Comparison of ENCODE assay signal across 10 cellular contexts in the genomic region with DNA sequence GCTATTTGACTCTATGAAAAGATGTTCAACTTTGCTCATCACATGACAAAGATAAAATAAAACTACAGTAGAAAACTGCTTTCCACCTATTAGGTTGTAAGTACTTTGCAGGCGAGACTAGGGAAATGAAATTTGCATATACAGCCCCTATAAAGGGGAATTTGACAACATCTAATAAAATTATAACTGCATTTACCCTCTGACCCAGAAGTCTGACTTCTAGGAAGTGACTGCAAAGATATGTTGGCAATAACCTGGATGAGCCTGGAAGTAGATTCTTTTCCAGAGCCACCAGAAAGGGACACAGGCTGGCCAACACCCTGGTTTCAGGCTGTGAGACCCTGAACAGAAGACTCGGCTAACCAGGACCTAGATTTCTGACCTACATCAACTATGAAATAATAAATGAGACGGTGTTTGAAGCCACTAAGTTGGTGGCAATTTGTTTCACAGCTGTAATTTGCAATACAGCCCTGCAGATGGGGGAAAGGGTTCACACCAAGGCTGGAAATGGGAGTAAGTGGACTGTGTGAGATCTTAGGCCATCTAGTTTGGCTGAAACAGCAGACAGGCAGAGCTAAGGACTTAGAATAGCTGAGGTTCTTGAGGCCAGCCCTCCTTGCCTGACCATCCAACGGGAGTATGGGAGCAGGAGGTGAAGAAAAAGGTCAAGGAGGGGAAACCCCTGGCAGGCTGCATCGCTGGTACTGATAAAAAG.
DNase-seq lines count a peak whose midpoint lies in the region; ATAC-seq, FAIRE-seq and TF ChIP-seq lines count a peak whose summit lies in the region.
"Had no signal": no experiment of that assay in that cellular context is flagged by ENCODE, and none has a peak within 500 bp of the region (broad histone marks: within the 10 kb centered on the region; RNA-seq: fewer than 3 reads in every experiment).

No MANE protein-coding gene starts in this region.

- no peaks in the 10 kb centered on the region for H4K20me1 ChIP-seq in K562 (replicated peaks; ENCODE audit: control insufficient read depth, insufficient read depth, low read length)

- H3K79me2 ChIP-seq in K562 (ENCODE audit: control insufficient read depth, insufficient read depth, low read length) = no peaks in the 10 kb centered on the region

- TF ChIP-seq RAD21 in K562 (CRISPR knock-in tag; conservative IDR thresholded peaks at IDR 0.05 in 1 of 2, IDR thresholded peaks at IDR 0.05 in 1 of 2) (peak; percentile 26 to 49; a peak in 2 of 4 replicates), liver (IDR thresholded peaks at IDR 0.05) (peak; percentile 74 to 79)

- in situ Hi-C loops in K562 (cut with MboI) = no loop called here

- H3K27ac ChIP-seq in AG04450 (ENCODE audit: low read depth, low read length) = no peak overlapping the region
- H3K27ac ChIP-seq in HEK293 (ENCODE audit: extremely low read depth, low read depth, low read length) = no peak overlapping the region
- no peak overlapping the region for H3K27ac ChIP-seq in K562 (ENCODE audit: extremely low read depth, low read depth, low read length)
- no peak overlapping the region for H3K27ac ChIP-seq in liver (ENCODE audit: low read depth in 1 of 2, low read length in 2 of 2)
- H3K27ac ChIP-seq: BLaER1 treated with 17β-estradiol and CSF1 and Interleukin-3, amounts not matched to agents 10 nM and 100 nM; SJSA1 had no signal

- H3K4me1 Mint-ChIP-seq in HFFc6 (ENCODE audit: low read depth) = peaks cover 14% of the 10 kb centered on the region

- peaks cover 3% of the 10 kb centered on the region for H3K9me1 ChIP-seq in K562 (ENCODE audit: control insufficient read depth, insufficient read depth, low read length)

- no peak for TF ChIP-seq EP300 in K562 (IDR thresholded peaks at IDR 0.05; ENCODE audit: low read length)

- no peak overlapping the region for H3K4me3 Mint-ChIP-seq in HFFc6

- peak; percentile 75 for ATAC-seq in K562
- no peak for ATAC-seq in HG03469 (IDR thresholded peaks at IDR 0.05; ENCODE audit: unreplicated experiment)
- ATAC-seq in HG03159 (IDR thresholded peaks at IDR 0.05; ENCODE audit: unreplicated experiment) = no peak

- 0 out of 2 replicates have a peak, but pooled peaks cover 7% of the 10 kb centered on the region for H3K36me3 Mint-ChIP-seq in HFFc6 (ENCODE audit: low read depth)

- CTCF ChIA-PET in AG04450 (lab: Charles Lee) = no interaction called here
- CTCF ChIA-PET in HEK293 (lab: Yijun Ruan, JAX) = no interaction called here
- CTCF ChIA-PET in K562 (lab: Yijun Ruan, JAX; ENCODE audit: low intra/inter-chr PET ratio) = interaction anchor here (0.6 to 1.7 kb wide), 4 partner anchors 107 to 884 kb away, joined by 3 to 5 read pairs (median 3); a partner anchor contains a TSS

- H3K27ac Mint-ChIP-seq in HFFc6 = no peak overlapping the region

- H3K9me3 ChIP-seq in AG04450 (ENCODE audit: control insufficient read depth, insufficient read depth, low read length) (no peaks in the 10 kb centered on the region), HEK293 (ENCODE audit: control insufficient read depth, insufficient read depth, low read depth, low read length) (no peaks in the 10 kb centered on the region), K562 (replicated peaks; ENCODE audit: control insufficient read depth, insufficient read depth, low read depth, low read length) (no peaks in the 10 kb centered on the region), liver (ENCODE audit: control insufficient read depth in 4 of 4, low read length in 3 of 4) (no peaks in the 10 kb centered on the region)
- H3K9me3 ChIP-seq: BLaER1 treated with 17β-estradiol and CSF1 and Interleukin-3, amounts not matched to agents 10 nM and 100 nM; SJSA1 had no signal

- no peaks in the 10 kb centered on the region for H3K9me3 Mint-ChIP-seq in HFFc6

- no peak overlapping the region for H2AFZ ChIP-seq in K562 (ENCODE audit: low read depth, low read length)

- DNase-seq in AG04450 (ENCODE audit: low read depth, low spot score) (no peak), K562 (ENCODE audit: extremely low read depth in 1 of 4, low spot score in 3 of 4) (peak in 1 of 4 experiments; percentile 28), HFFc6 (no peak), NOMO-1 treated with dmso at 0.1 percent for 144 hours (lab: John Stamatoyannopoulos, UW; ENCODE audit: unreplicated experiment) (no peak)

- no peaks in the 10 kb centered on the region; a peak in 1 of 3 replicates for H3K36me3 ChIP-seq in HEK293 (ENCODE audit: control insufficient read depth in 2 of 2, insufficient read depth in 1 of 2, low read length in 2 of 2)
- no peaks in the 10 kb centered on the region for H3K36me3 ChIP-seq in K562 (ENCODE audit: control insufficient read depth, insufficient read depth, low read length)
- no peaks in the 10 kb centered on the region for H3K36me3 ChIP-seq in liver (ENCODE audit: control insufficient read depth in 4 of 4, insufficient read depth in 3 of 4, low read depth in 1 of 4, low read length in 3 of 4)
- H3K36me3 ChIP-seq: SJSA1 had no signal

- no peak for FAIRE-seq in K562 (lab: Jason Lieb, UNC)

- POLR2A ChIA-PET in AG04450 (lab: Yijun Ruan, JAX) = no interaction called here
- POLR2A ChIA-PET in HEK293 (lab: Yijun Ruan, JAX) = no interaction called here
- POLR2A ChIA-PET in K562 (lab: Yijun Ruan, JAX) = no interaction called here

- 22% methylated on average over 5 of the region's 5 CpGs for WGBS in K562 (ENCODE audit: insufficient coverage, low coverage, missing lambda C conversion rate)
- 71% methylated on average over 5 of the region's 5 CpGs for WGBS in liver

- H3K9ac ChIP-seq in K562 (ENCODE audit: insufficient read depth in 1 of 2, low read depth in 2 of 2, low read length in 2 of 2) (no peak overlapping the region), liver (ENCODE audit: low read depth in 1 of 2, low read length in 2 of 2) (no peak overlapping the region)
- H3K9ac ChIP-seq: BLaER1 treated with 17β-estradiol and CSF1 and Interleukin-3, amounts not matched to agents 10 nM and 100 nM had no signal

- no peaks in the 10 kb centered on the region for H3K27me3 Mint-ChIP-seq in HFFc6 (ENCODE audit: insufficient read depth)

- TF ChIP-seq POLR2A in K562 (conservative IDR thresholded peaks at IDR 0.05) = no peak

- no TSS peak for BruUV-seq in K562 (replicated peaks; lab: Mats Ljungman, UMichigan)

- H3K4me1 ChIP-seq in HEK293 (ENCODE audit: control insufficient read depth, insufficient read depth, low read length) = peaks cover 3% of the 10 kb centered on the region; the same call in 1 of the 2 replicates
- H3K4me1 ChIP-seq in K562 (replicated peaks in 1 of 2; ENCODE audit: control insufficient read depth in 2 of 2, insufficient read depth in 2 of 2, low read length in 2 of 2) = no peaks in the 10 kb centered on the region
- peaks cover 4 to 19% (median 12%) of the 10 kb centered on the region in 4 donors for H3K4me1 ChIP-seq in liver (ENCODE audit: control insufficient read depth in 4 of 4, insufficient read depth in 4 of 4, low read length in 3 of 4)
- H3K4me1 ChIP-seq: SJSA1 had no signal

- intact Hi-C loops in K562 (cut with micrococcal nuclease) = loop anchor here (2.0 kb wide), 1 partner anchor 171 kb away; no protein-coding TSS in a partner anchor

- TF ChIP-seq CTCF in AG04450 (IDR thresholded peaks at IDR 0.05; ENCODE audit: low read depth, low read length) (peak; percentile 21), HEK293 (tag by site-specific recombination; IDR thresholded peaks at IDR 0.05) (peak; percentile 60; the same call in 1 of the 2 replicates), K562 (IDR thresholded peaks at IDR 0.05 in 2 of 3, conservative IDR thresholded peaks at IDR 0.05 in 1 of 3; ENCODE audit: insufficient read depth in 2 of 3, low read depth in 1 of 3, low read length in 3 of 3) (peak; percentile 23 to 46 (median 26); a peak in 3 of 6 replicates), liver (IDR thresholded peaks at IDR 0.05; ENCODE audit: low read depth, low read length, missing input control) (peak; percentile 41), HFFc6 (IDR thresholded peaks at IDR 0.05) (no peak)

- no peak overlapping the region for H3K4me2 ChIP-seq in K562 (ENCODE audit: insufficient read depth, low read length)
- H3K4me2 ChIP-seq: BLaER1 treated with 17β-estradiol and CSF1 and Interleukin-3, amounts not matched to agents 10 nM and 100 nM had no signal

- H3K4me3 ChIP-seq in AG04450 (ENCODE audit: low read depth, low read length) = no peak overlapping the region
- H3K4me3 ChIP-seq in HEK293 (ENCODE audit: low read depth, low read length) = no peak overlapping the region
- no peak overlapping the region for H3K4me3 ChIP-seq in K562
- no peak overlapping the region for H3K4me3 ChIP-seq in liver (ENCODE audit: low read depth in 1 of 3, low read length in 3 of 3)
- H3K4me3 ChIP-seq: BLaER1 treated with 17β-estradiol and CSF1 and Interleukin-3, amounts not matched to agents 10 nM and 100 nM; SJSA1 had no signal

- H3K27me3 ChIP-seq in AG04450 (ENCODE audit: control insufficient read depth, insufficient read depth, low read length) (no peaks in the 10 kb centered on the region), K562 (ENCODE audit: control insufficient read depth in 2 of 2, insufficient read depth in 2 of 2, low read length in 2 of 2) (no peaks in the 10 kb centered on the region), liver (ENCODE audit: control insufficient read depth in 4 of 4, insufficient read depth in 4 of 4, low read length in 3 of 4) (no peaks in the 10 kb centered on the region)
- H3K27me3 ChIP-seq: BLaER1 treated with 17β-estradiol and CSF1 and Interleukin-3, amounts not matched to agents 10 nM and 100 nM; SJSA1 had no signal

TF ChIP-seq in HEK293, 187 proteins besides CTCF, POLR2A, EP300 and RAD21 (continues in another document):
- peak; percentile 36; the same call in 1 of the 2 replicates for TF ChIP-seq ZNF654 (tag by site-specific recombination; IDR thresholded peaks at IDR 0.05; ENCODE audit: low read depth)

TF ChIP-seq in liver, 16 proteins besides CTCF, POLR2A, EP300 and RAD21:
- TF ChIP-seq RXRA (IDR thresholded peaks at IDR 0.05) = peak in 1 of 2 donors; percentile 3
- TF ChIP-seq NR2F2 (IDR thresholded peaks at IDR 0.05) = no peak
- no peak for TF ChIP-seq YY1 (IDR thresholded peaks at IDR 0.05)
- TF ChIP-seq, protein P1, sequence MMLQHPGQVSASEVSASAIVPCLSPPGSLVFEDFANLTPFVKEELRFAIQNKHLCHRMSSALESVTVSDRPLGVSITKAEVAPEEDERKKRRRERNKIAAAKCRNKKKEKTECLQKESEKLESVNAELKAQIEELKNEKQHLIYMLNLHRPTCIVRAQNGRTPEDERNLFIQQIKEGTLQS (IDR thresholded peaks at IDR 0.05) = no peak
